Comparison of ENCODE assay signal across 13 cellular contexts in the genomic region with DNA sequence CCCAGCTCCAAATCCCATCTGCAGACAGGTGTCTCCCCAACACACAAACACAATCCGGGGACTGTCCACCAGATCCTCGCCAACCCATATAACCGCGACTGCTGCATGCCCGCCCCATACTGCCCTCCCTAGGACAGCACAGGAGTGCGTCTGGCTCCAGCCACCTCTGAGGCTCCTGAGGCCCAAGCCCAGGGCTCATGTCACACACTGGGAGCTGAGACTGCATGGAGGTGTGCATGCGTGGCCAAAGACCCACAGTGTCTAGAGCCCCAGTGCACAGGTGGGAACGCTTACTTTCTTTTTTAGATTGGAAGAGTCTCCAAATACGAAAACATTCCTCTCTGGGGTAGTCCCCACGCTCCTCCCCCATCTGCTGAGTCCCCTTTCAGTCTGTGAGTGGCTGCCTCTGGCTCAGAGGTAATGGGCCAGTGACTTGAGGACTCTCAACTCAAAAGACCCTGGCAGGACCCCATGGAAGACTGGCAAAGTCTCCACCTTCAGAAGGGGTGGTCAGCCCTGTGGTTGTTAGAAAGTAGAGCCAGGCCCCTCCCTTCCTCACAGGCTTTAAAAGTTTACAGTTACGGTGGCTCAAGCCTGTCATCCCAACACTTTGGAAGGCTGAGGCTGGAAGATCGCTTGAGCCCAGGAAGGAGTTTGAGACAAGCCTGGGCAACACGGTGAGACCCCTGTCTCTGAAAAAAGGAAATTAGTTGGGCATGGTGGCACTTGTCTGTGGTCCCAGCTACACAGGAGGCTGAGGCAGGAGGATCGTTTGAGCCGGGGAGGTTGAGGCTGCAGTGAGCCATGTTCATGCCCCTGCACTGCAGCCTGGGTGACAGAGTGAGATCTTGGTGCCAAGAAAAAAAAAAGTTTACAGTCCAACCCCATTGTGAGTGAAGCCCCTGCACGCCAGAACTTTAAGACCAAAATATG. TPM values are rescaled to one million over a fixed set of nuclear protein-coding genes. Genes with fewer than 3 reads are reported as not detected.
DNase-seq lines count a peak whose midpoint lies in the region; ATAC-seq, FAIRE-seq and TF ChIP-seq lines count a peak whose summit lies in the region.
"Had no signal": no experiment of that assay in that cellular context is flagged by ENCODE, and none has a peak within 500 bp of the region (broad histone marks: within the 10 kb centered on the region; RNA-seq: fewer than 3 reads in every experiment).

No MANE protein-coding gene starts in this region.

- H2BK20ac ChIP-seq in H1 (ENCODE audit: low read length) = 0 out of 2 replicates have a peak overlapping the region, but pooled peaks have one; percentile 13

- peaks cover 15% of the 10 kb centered on the region for H3K23me2 ChIP-seq in H1 (ENCODE audit: low read depth, low read length)

- no peak overlapping the region for H3K4ac ChIP-seq in H1 (replicated peaks; ENCODE audit: insufficient read length, low read depth, low read length)

- peak overlapping the region; percentile 86 to 98 (median 89) for H3K27ac Mint-ChIP-seq in CD4-positive, CD25-positive, alpha-beta regulatory T cell

- no peak overlapping the region for H2AK5ac ChIP-seq in H1 (ENCODE audit: low read depth, low read length)

- H4K5ac ChIP-seq in H1 (ENCODE audit: insufficient read length, low read depth, low read length) = no peak overlapping the region

- H2BK120ac ChIP-seq in H1 (replicated peaks; ENCODE audit: low read depth, low read length) = no peak overlapping the region

- no peaks in the 10 kb centered on the region for H3K9me2 ChIP-seq in OCI-LY7 (ENCODE audit: insufficient read depth, low read length)

- H3K36me3 Mint-ChIP-seq in CD4-positive, CD25-positive, alpha-beta regulatory T cell = peaks cover 6% of the 10 kb centered on the region

- H3K4me1 ChIP-seq in CD4-positive, CD25-positive, alpha-beta regulatory T cell (ENCODE audit: control insufficient read depth, insufficient read depth, low read length, poor library complexity, severe bottlenecking) = peaks cover 72% of the 10 kb centered on the region
- peaks cover 54% of the 10 kb centered on the region for H3K4me1 ChIP-seq in OCI-LY7 (ENCODE audit: insufficient read depth, low read length, poor library complexity, severe bottlenecking)
- H3K4me1 ChIP-seq in H1 (replicated peaks in 1 of 4; ENCODE audit: control insufficient read depth in 3 of 4, insufficient read depth in 4 of 4, low read length in 3 of 4) = peaks cover 4 to 32% (median 23%) of the 10 kb centered on the region in 4 experiments
- H3K4me1 ChIP-seq in prostate gland (replicated peaks) = peaks cover 23% of the 10 kb centered on the region

- H3K27ac ChIP-seq in CD4-positive, CD25-positive, alpha-beta regulatory T cell (ENCODE audit: insufficient read depth, low read length, poor library complexity, severe bottlenecking) = peak overlapping the region; percentile 90
- H3K27ac ChIP-seq in OCI-LY7 (ENCODE audit: low read depth, low read length, poor library complexity, severe bottlenecking) (peak overlapping the region; percentile 20), H1 (ENCODE audit: low read depth, low read length) (no peak overlapping the region; the same call in 1 of the 2 replicates), prostate gland (peak overlapping the region; percentile 97 to 98), WERI-Rb-1 (no peak overlapping the region)
- H3K27ac ChIP-seq: cardiac muscle cell had no signal

- H3K14ac ChIP-seq in H1 (ENCODE audit: insufficient read length) = no peak overlapping the region

- TF ChIP-seq POLR2A in H1 (IDR thresholded peaks at IDR 0.05; ENCODE audit: control extremely low read depth in 1 of 2, low read depth in 2 of 2, low read length in 2 of 2) = no peak
- no peak for TF ChIP-seq POLR2A in prostate gland (IDR thresholded peaks at IDR 0.05)

- H3K9me3 ChIP-seq in CD4-positive, CD25-positive, alpha-beta regulatory T cell (ENCODE audit: control insufficient read depth in 2 of 2, low read length in 2 of 2) = no peaks in the 10 kb centered on the region
- no peaks in the 10 kb centered on the region for H3K9me3 ChIP-seq in OCI-LY7 (ENCODE audit: low read length)
- no peaks in the 10 kb centered on the region for H3K9me3 ChIP-seq in H1 (ENCODE audit: insufficient read depth in 2 of 2, low read depth in 1 of 2, low read length in 1 of 2)
- H3K9me3 ChIP-seq in prostate gland = no peaks in the 10 kb centered on the region
- H3K9me3 ChIP-seq in WERI-Rb-1 (ENCODE audit: severe bottlenecking) = no peaks in the 10 kb centered on the region
- H3K9me3 ChIP-seq: Caco-2 had no signal

- POLR2A ChIA-PET in OCI-LY7 (lab: Charles Lee) (interaction anchor here (0.6 to 2.0 kb wide), 2 partner anchors 169 to 370 kb away, joined by 3 to 11 read pairs; a partner anchor contains a TSS), H1 (lab: Charles Lee; ENCODE audit: partially characterized antibody) (interaction anchor here (0.7 to 1.6 kb wide), 6 partner anchors 10 to 199 kb away, joined by 3 to 5 read pairs (median 3); no protein-coding TSS in a partner anchor)

- no peak overlapping the region; the same call in 1 of the 2 replicates for H4K8ac ChIP-seq in H1 (ENCODE audit: extremely low read depth, insufficient read depth, low read length)

- peak overlapping the region; percentile 50 for H3K4me2 ChIP-seq in OCI-LY7 (ENCODE audit: low read length)
- no peak overlapping the region for H3K4me2 ChIP-seq in H1 (ENCODE audit: insufficient read depth in 1 of 2, low read depth in 2 of 2, low read length in 2 of 2)

- H2BK15ac ChIP-seq in H1 (ENCODE audit: low read length) = peak overlapping the region; percentile 72; the same call in 1 of the 2 replicates

- peak overlapping the region; percentile 69 for H2BK12ac ChIP-seq in H1 (ENCODE audit: low read depth, low read length)

- H2BK5ac ChIP-seq in H1 (ENCODE audit: low read depth, low read length) = peak overlapping the region; percentile 22; the same call in 1 of the 2 replicates

- peak overlapping the region; percentile 85 to 97 (median 90) for H3K4me3 Mint-ChIP-seq in CD4-positive, CD25-positive, alpha-beta regulatory T cell

- intact Hi-C loops in OCI-LY7 (cut with micrococcal nuclease; ENCODE audit: unreplicated experiment) = loop anchor here (5.0 kb wide), 2 partner anchors 167 to 377 kb away; a partner anchor contains a TSS
- intact Hi-C loops in prostate gland (cut with DNase I) = loop anchor here (5.0 kb wide), 1 partner anchor 167 kb away; a partner anchor contains a TSS

- H3K4me1 Mint-ChIP-seq in CD4-positive, CD25-positive, alpha-beta regulatory T cell = peaks cover 12 to 61% (median 41%) of the 10 kb centered on the region in 4 donors

- no peaks in the 10 kb centered on the region for H3K79me2 ChIP-seq in OCI-LY7 (ENCODE audit: insufficient read depth, low read depth, low read length)
- H3K79me2 ChIP-seq in H1 (ENCODE audit: control insufficient read depth in 1 of 2, insufficient read depth in 2 of 2, low read length in 2 of 2) = no peaks in the 10 kb centered on the region

- peak; percentile 14 to 45; a peak in 3 of 4 replicates for TF ChIP-seq RAD21 in H1 (IDR thresholded peaks at IDR 0.05 in 1 of 2, conservative IDR thresholded peaks at IDR 0.05 in 1 of 2; ENCODE audit: low read depth in 2 of 2, low read length in 2 of 2)

- no peak for TF ChIP-seq EP300 in H1 (IDR thresholded peaks at IDR 0.05; ENCODE audit: borderline replicate concordance in 1 of 2, low read depth in 2 of 2, low read length in 2 of 2)

- no peak overlapping the region for H3K18ac ChIP-seq in H1 (ENCODE audit: extremely low read depth, low read length)

- no peak for DNase-seq in CD4-positive, CD25-positive, alpha-beta regulatory T cell
- DNase-seq in OCI-LY7 (ENCODE audit: low spot score) (no peak), H1 (ENCODE audit: low read depth in 1 of 2, low spot score in 2 of 2) (no peak), prostate gland (ENCODE audit: low spot score) (no peak), WERI-Rb-1 (no peak), OCI-M2 (lab: John Stamatoyannopoulos, UW; ENCODE audit: unreplicated experiment) (no peak)
- DNase-seq: activated CD4-positive, alpha-beta T cell treated with anti-CD3 and anti-CD28 coated beads, Interleukin-2, amount 50 U/mL, for 1 hour; NCI-H1417; RPMI8226 had no signal

- H3K27me3 Mint-ChIP-seq in CD4-positive, CD25-positive, alpha-beta regulatory T cell = peaks cover 13% of the 10 kb centered on the region

- 83% methylated on average over 16 of the region's 16 CpGs; no CpG with 5 or more reads in 1 of the 2 experiments for WGBS in H1 (ENCODE audit: extremely low coverage in 1 of 2, insufficient coverage in 1 of 2, insufficient read length in 1 of 2, insufficient replicate concordance in 2 of 2, low coverage in 1 of 2, low lambda C conversion rate in 2 of 2, missing lambda C conversion rate in 1 of 2), 2 experiments
- WGBS in prostate gland = 62% methylated on average over 16 of the region's 16 CpGs

- peaks cover 0 to 3% (median 0%) of the 10 kb centered on the region in 7 donors for H3K9me3 Mint-ChIP-seq in CD4-positive, CD25-positive, alpha-beta regulatory T cell

- TF ChIP-seq CTCF in OCI-LY7 (conservative IDR thresholded peaks at IDR 0.05; ENCODE audit: low read length) (peak; percentile 29; the same call in 1 of the 2 replicates), H1 (IDR thresholded peaks at IDR 0.05; ENCODE audit: control extremely low read depth in 1 of 3, insufficient read depth in 1 of 3, low read depth in 1 of 3, low read length in 3 of 3) (peak; percentile 28 to 47 (median 41)), prostate gland (IDR thresholded peaks at IDR 0.05) (no peak), WERI-Rb-1 (IDR thresholded peaks at IDR 0.05; ENCODE audit: low read depth, low read length) (no peak)

- H4K20me1 ChIP-seq in OCI-LY7 (ENCODE audit: insufficient read depth, low read length) = no peaks in the 10 kb centered on the region
- no peaks in the 10 kb centered on the region for H4K20me1 ChIP-seq in H1 (replicated peaks in 1 of 2; ENCODE audit: control insufficient read depth in 1 of 2, insufficient read depth in 2 of 2, low read length in 2 of 2)

- peaks cover 3% of the 10 kb centered on the region for H3K27me3 ChIP-seq in CD4-positive, CD25-positive, alpha-beta regulatory T cell (ENCODE audit: control insufficient read depth, insufficient read depth, low read length)
- H3K27me3 ChIP-seq in H1 (replicated peaks in 1 of 4; ENCODE audit: control insufficient read depth in 3 of 4, extremely low read depth in 1 of 4, insufficient read depth in 3 of 4, low read length in 3 of 4) (peaks cover 0 to 18% (median 13%) of the 10 kb centered on the region in 4 experiments; a peak in 6 of 7 replicates), prostate gland (replicated peaks; ENCODE audit: insufficient read depth) (no peaks in the 10 kb centered on the region), WERI-Rb-1 (ENCODE audit: insufficient read depth, low read depth, severe bottlenecking) (no peaks in the 10 kb centered on the region)

- BruUV-seq in OCI-LY7 (replicated peaks; lab: Mats Ljungman, UMichigan) = no TSS peak

- no peak for FAIRE-seq in H1 (lab: Jason Lieb, UNC)

- no peaks in the 10 kb centered on the region; the same call in 1 of the 2 replicates for H3K79me1 ChIP-seq in H1 (ENCODE audit: low read depth, low read length)

- H3K56ac ChIP-seq in H1 (replicated peaks; ENCODE audit: insufficient read length, low read depth, low read length) = no peak overlapping the region

- H3K9ac ChIP-seq in H1 (replicated peaks in 1 of 4; ENCODE audit: extremely low read depth in 1 of 4, low read depth in 3 of 4, low read length in 3 of 4) = no peak overlapping the region

- H2AFZ ChIP-seq in OCI-LY7 (ENCODE audit: low read length) (no peak overlapping the region), H1 (ENCODE audit: low read length) (no peak overlapping the region)

- peaks cover 6% of the 10 kb centered on the region for H3K36me3 ChIP-seq in CD4-positive, CD25-positive, alpha-beta regulatory T cell (ENCODE audit: control insufficient read depth, insufficient read depth, low read length)
- H3K36me3 ChIP-seq in OCI-LY7 (ENCODE audit: insufficient read depth, low read length) (no peaks in the 10 kb centered on the region), H1 (ENCODE audit: control insufficient read depth in 2 of 4, insufficient read depth in 4 of 4, low read length in 3 of 4) (no peaks in the 10 kb centered on the region), prostate gland (no peaks in the 10 kb centered on the region), WERI-Rb-1 (peaks cover 7% of the 10 kb centered on the region)
- H3K36me3 ChIP-seq: cardiac muscle cell had no signal

- no peak overlapping the region for H3K23ac ChIP-seq in H1 (ENCODE audit: insufficient read length)

- ATAC-seq in CD4-positive, CD25-positive, alpha-beta regulatory T cell (ENCODE audit: low read depth in 2 of 2) = no peak
- ATAC-seq in HG02610 (IDR thresholded peaks at IDR 0.05; ENCODE audit: unreplicated experiment) = no peak
- ATAC-seq in HG03521 (IDR thresholded peaks at IDR 0.05; ENCODE audit: unreplicated experiment) = no peak

- CTCF ChIA-PET in OCI-LY7 (lab: Charles Lee; ENCODE audit: unreplicated experiment) = no interaction called here
- CTCF ChIA-PET in H1 (lab: Charles Lee; ENCODE audit: partially characterized antibody) = interaction anchor here (0.6 to 3.5 kb wide), 28 partner anchors 10 to 374 kb away, joined by 3 to 16 read pairs (median 4); no protein-coding TSS in a partner anchor

- H4K91ac ChIP-seq in H1 (replicated peaks; ENCODE audit: insufficient read length, low read length) = no peak overlapping the region

- peak overlapping the region; percentile 80 for H3K4me3 ChIP-seq in CD4-positive, CD25-positive, alpha-beta regulatory T cell (ENCODE audit: low read depth, low read length)
- H3K4me3 ChIP-seq in OCI-LY7 (ENCODE audit: low read depth, low read length, poor library complexity, severe bottlenecking) (no peak overlapping the region), H1 (ENCODE audit: extremely low read depth in 1 of 4, insufficient read depth in 2 of 4, low read depth in 3 of 4, low read length in 4 of 4) (no peak overlapping the region), prostate gland (no peak overlapping the region), WERI-Rb-1 (ENCODE audit: low read depth, low read length) (no peak overlapping the region)
- H3K4me3 ChIP-seq: cardiac muscle cell had no signal

RNA-seq across cellular contexts. Expression of a gene that starts 2.3 kb away (rescaled TPM):
- 102 TPM for total RNA-seq in CD4-positive, CD25-positive, alpha-beta regulatory T cell
- polyA plus RNA-seq in CD4-positive, CD25-positive, alpha-beta regulatory T cell = 10 to 100 TPM; 27.7 to 44.6 (median 35.4) TPM
- total RNA-seq in OCI-LY7 (2014; rRNA removed; shearing (Covaris generic)) = 7.3 and 11.9 TPM in 2 replicates
- total RNA-seq in OCI-LY7 (2022) (19.6 and 31.5 TPM in 2 replicates), prostate gland (100 to 1,000 TPM in 1 of 2 donors, 10 to 100 TPM in 1; 82.7 to 115 TPM)
- 8.7 TPM in 2 replicates for total RNA-seq in H1 (2021; fragmentation: NEBNext Ultra II Directional; extraction: Animal tissue kit (Norgen Biotek cat#: 25700))
- polyA plus RNA-seq in H1 (2011; rRNA removed) = 6.9 and 12.3 TPM in 2 replicates
- 9.2 TPM for polyA plus RNA-seq in H1 (2011; cell fraction: cytosol; rRNA removed)
- 15.9 TPM for polyA plus RNA-seq in H1 (2011; cell fraction: nucleus; rRNA removed)
- polyA plus RNA-seq in H1 (2012, experiment 1 of 2) = 5.4 to 9.5 TPM (median 8.5 TPM) in 4 replicates
- 7.8 TPM for polyA plus RNA-seq in H1 (2012, experiment 2 of 2)
- polyA plus RNA-seq in H1 (2013, experiment 1 of 2) = 5.7 TPM
- polyA plus RNA-seq in H1 (2013, experiment 2 of 2) = 5.9 TPM
- 5.8 and 8.3 TPM in 2 replicates for polyA minus RNA-seq in H1 (2011; rRNA and poly(A)+ RNA removed)
- polyA minus RNA-seq in H1 (2011; cell fraction: cytosol; rRNA and poly(A)+ RNA removed) = 5.1 TPM
- polyA minus RNA-seq in H1 (2011; cell fraction: nucleus; rRNA and poly(A)+ RNA removed) = 7.3 TPM

RNA-seq across cellular contexts. Expression of a gene that starts 53.1 kb away (rescaled TPM):
- total RNA-seq in CD4-positive, CD25-positive, alpha-beta regulatory T cell = 4.9 TPM
- 1 to 10 TPM; 1.7 to 7.8 (median 2.2) TPM for polyA plus RNA-seq in CD4-positive, CD25-positive, alpha-beta regulatory T cell
- total RNA-seq in OCI-LY7 (2014; rRNA removed; shearing (Covaris generic)) = 0.15 and 1.2 TPM in 2 replicates
- total RNA-seq in OCI-LY7 (2022) = 0.99 and 1.5 TPM in 2 replicates
- 0.47 and 0.48 TPM in 2 replicates for total RNA-seq in H1 (2021; fragmentation: NEBNext Ultra II Directional; extraction: Animal tissue kit (Norgen Biotek cat#: 25700))
- 0.52 and 0.56 TPM in 2 replicates for polyA plus RNA-seq in H1 (2011; rRNA removed)
- polyA plus RNA-seq in H1 (2011; cell fraction: cytosol; rRNA removed) = 0.45 TPM
- 0.58 TPM for polyA plus RNA-seq in H1 (2011; cell fraction: nucleus; rRNA removed)
- 0.44 to 1.3 TPM (median 0.92 TPM) in 3 of 4 replicates, not detected in the other for polyA plus RNA-seq in H1 (2012, experiment 1 of 2)
- 0.63 TPM for polyA plus RNA-seq in H1 (2012, experiment 2 of 2)
- 0.65 TPM for polyA plus RNA-seq in H1 (2013, experiment 1 of 2)
- 0.66 TPM for polyA plus RNA-seq in H1 (2013, experiment 2 of 2)
- polyA minus RNA-seq in H1 (2011; rRNA and poly(A)+ RNA removed) = 1.4 and 1.8 TPM in 2 replicates
- not detected for polyA minus RNA-seq in H1 (2011; cell fraction: cytosol; rRNA and poly(A)+ RNA removed)
- polyA minus RNA-seq in H1 (2011; cell fraction: nucleus; rRNA and poly(A)+ RNA removed) = not detected
- total RNA-seq in prostate gland = 1 to 10 TPM in 1 of 2 donors, not detected in 1; 4.1 TPM
- total RNA-seq: Caco-2 had no signal

Comparison
In these comparisons a context has a peak if more than half of its experiments do, and no peak if none do; other contexts are left out.
1. H3K27ac ChIP-seq: peak in CD4-positive, CD25-positive, alpha-beta regulatory T cell (single experiment), OCI-LY7 (single experiment) and prostate gland (2 of 2); none in H1 (single experiment) and WERI-Rb-1 (single experiment).
2. CTCF ChIP-seq: peak in OCI-LY7 (single experiment) and H1 (3 of 3); none in prostate gland (0 of 4) and WERI-Rb-1 (single experiment).